In genomic region chr10:110273474-110273873, GRCh38 we compare ENCODE assay signal across 8 cellular contexts. TPM values are rescaled to one million over a fixed set of nuclear protein-coding genes. Genes with fewer than 3 reads are reported as not detected.
DNase-seq lines count a peak whose midpoint lies in the region; ATAC-seq lines count a peak whose summit lies in the region.

No MANE protein-coding gene starts in this region.

- intact Hi-C loops in right cardiac atrium (cut with DNase I) = loop anchor here (5.0 to 10.0 kb wide), 5 partner anchors 46 to 389 kb away; partner anchors contain the start of gene MXI1 (in 2 of the 4)

- 34% methylated on average over 4 of the region's 4 CpGs for WGBS in right cardiac atrium

- peak; percentile 44 for DNase-seq in Caki2 (ENCODE audit: low read depth)
- peak; percentile 81 for DNase-seq in HS-5 (ENCODE audit: low read depth)
- DNase-seq in activated naive CD4-positive, alpha-beta T cell treated with Interleukin-2 at 50 U/mL for 16 hours = peak; percentile 46
- DNase-seq in right cardiac atrium = peak; percentile 73 to 87 (median 75)
- DNase-seq in stimulated activated CD4-positive, alpha-beta T cell treated with anti-CD3 and anti-CD28 coated beads, TNF-alpha, amount 100 ng/mL, for 24 hours (ENCODE audit: low read depth in 3 of 3) = peak; percentile 2 to 34 (median 23)
- no peak for DNase-seq in putamen (ENCODE audit: low spot score)
- DNase-seq in hepatic stellate cell (ENCODE audit: low spot score) = no peak

- ATAC-seq in right cardiac atrium = peak; percentile 64 to 66
- no peak for ATAC-seq in GM19455 (IDR thresholded peaks at IDR 0.05; ENCODE audit: unreplicated experiment)

- H3K9me3 ChIP-seq in right cardiac atrium (ENCODE audit: control insufficient read depth, low read length) = no peaks in the 10 kb centered on the region

- in situ Hi-C loops in Caki2 (cut with HindIII; ENCODE audit: low pct_unique_long_range_greater_than_20kb, low sequenced_read_pairs) = no loop called here

- H3K4me3 ChIP-seq in right cardiac atrium (ENCODE audit: low read length) = no peak overlapping the region

- H3K27ac ChIP-seq in right cardiac atrium (ENCODE audit: low read length) = peak overlapping the region; percentile 90

- H3K4me1 ChIP-seq in right cardiac atrium (ENCODE audit: control insufficient read depth, insufficient read depth, low read length) = peaks cover 8% of the 10 kb centered on the region

- H3K27me3 ChIP-seq in right cardiac atrium (ENCODE audit: control insufficient read depth, insufficient read depth) = no peaks in the 10 kb centered on the region

RNA-seq across cellular contexts. Expression of gene SMNDC1, which starts 31.2 kb away (rescaled TPM):
- 2.2 and 7.5 TPM in 2 replicates for total RNA-seq in Caki2 (2014; rRNA removed; shearing (Covaris generic); ENCODE audit: low replicate concordance)
- 10 to 100 TPM; 21.9 to 24.3 (median 22.8) TPM for total RNA-seq in right cardiac atrium
- polyA plus RNA-seq in right cardiac atrium = 10.1 TPM

Comparison
In these comparisons a context has a peak if more than half of its experiments do, and no peak if none do; other contexts are left out.
1. DNase-seq: peak in Caki2 (single experiment), HS-5 (single experiment), activated naive CD4-positive, alpha-beta T cell treated with Interleukin-2 at 50 U/mL for 16 hours (single experiment), right cardiac atrium (3 of 3) and stimulated activated CD4-positive, alpha-beta T cell treated with anti-CD3 and anti-CD28 coated beads, TNF-alpha, amount 100 ng/mL, for 24 hours (3 of 3); none in putamen (single experiment) and hepatic stellate cell (single experiment).